ENCODE assay signal across 16 cellular contexts in genomic region chr1:223052479-223052878, GRCh38.
A peak's percentile ranks its signal among the peaks of the same experiment; 100 is the strongest.
DNase-seq lines count a peak whose midpoint lies in the region; ATAC-seq, FAIRE-seq and TF ChIP-seq lines count a peak whose summit lies in the region.
"Had no signal": no experiment of that assay in that cellular context is flagged by ENCODE, and none has a peak within 500 bp of the region (broad histone marks: within the 10 kb centered on the region; RNA-seq: fewer than 3 reads in every experiment).

No MANE protein-coding gene starts in this region.

- TF ChIP-seq POLR2A in HepG2 (IDR thresholded peaks at IDR 0.05; ENCODE audit: insufficient read depth in 1 of 2, low read depth in 2 of 2, low read length in 2 of 2) (no peak), right lobe of liver (IDR thresholded peaks at IDR 0.05) (no peak)

- no peaks in the 10 kb centered on the region for H3K79me2 ChIP-seq in HepG2 (ENCODE audit: insufficient read depth, low read length)

- ATAC-seq in HepG2 (peak; percentile 60), right lobe of liver (no peak), sciatic nerve (peak; percentile 67), aorta (ENCODE audit: low FRiP score) (peak; percentile 67), HG03108 (IDR thresholded peaks at IDR 0.05; ENCODE audit: unreplicated experiment) (no peak)
- ATAC-seq: HCT116 had no signal

- no peaks in the 10 kb centered on the region; the same call in 1 of the 2 replicates for H3K9me3 ChIP-seq in HepG2 (ENCODE audit: low read length)
- H3K9me3 ChIP-seq in right lobe of liver, result no peaks in the 10 kb centered on the region
- no peaks in the 10 kb centered on the region for H3K9me3 ChIP-seq in muscle layer of colon (ENCODE audit: low read length)
- H3K9me3 ChIP-seq in aorta (ENCODE audit: control insufficient read depth, low read length), result no peaks in the 10 kb centered on the region

- no peaks in the 10 kb centered on the region for H4K20me1 ChIP-seq in HepG2 (ENCODE audit: insufficient read depth, low read length)
- H4K20me1 ChIP-seq: BLaER1 had no signal

- TF ChIP-seq CTCF in HepG2 (CRISPR knock-in tag; IDR thresholded peaks at IDR 0.05) (no peak), right lobe of liver (IDR thresholded peaks at IDR 0.05) (no peak)

- H3K36me3 ChIP-seq in HepG2 (replicated peaks in 1 of 2; ENCODE audit: control insufficient read depth in 1 of 2, insufficient read depth in 2 of 2, low read length in 2 of 2) (no peaks in the 10 kb centered on the region), right lobe of liver (no peaks in the 10 kb centered on the region), muscle layer of colon (ENCODE audit: insufficient read depth, low read length) (no peaks in the 10 kb centered on the region), aorta (ENCODE audit: control insufficient read depth in 1 of 2, insufficient read depth in 2 of 2, low read length in 1 of 2) (no peaks in the 10 kb centered on the region)
- H3K36me3 ChIP-seq: BLaER1 had no signal

- H3K4me1 ChIP-seq in HepG2 (ENCODE audit: insufficient read depth, low read length) (no peaks in the 10 kb centered on the region; the same call in 1 of the 2 replicates), right lobe of liver (no peaks in the 10 kb centered on the region), muscle layer of colon (ENCODE audit: insufficient read depth, low read length) (peaks cover 28% of the 10 kb centered on the region), aorta (ENCODE audit: control insufficient read depth in 1 of 2, insufficient read depth in 2 of 2, low read length in 2 of 2) (peaks cover 0 to 1% of the 10 kb centered on the region in 2 donors)
- H3K4me1 ChIP-seq: BLaER1 had no signal

- no peak overlapping the region for H3K9ac ChIP-seq in HepG2 (ENCODE audit: insufficient read depth, low read depth, low read length)
- H3K9ac ChIP-seq in muscle layer of colon (ENCODE audit: low read length), result no peak overlapping the region
- H3K9ac ChIP-seq: BLaER1 had no signal

- BruUV-seq in HepG2 (replicated peaks; lab: Mats Ljungman, UMichigan), result no TSS peak

- in situ Hi-C loops in HepG2 (cut with HindIII; ENCODE audit: extremely low pct_ligation_motif_present, low pct_unique_long_range_greater_than_20kb), result no loop called here

- no peak for TF ChIP-seq RAD21 in HepG2 (CRISPR knock-in tag; IDR thresholded peaks at IDR 0.05)

- no peak overlapping the region for H2AFZ ChIP-seq in HepG2 (ENCODE audit: low read length)

- no peak overlapping the region for H3K27ac ChIP-seq in HepG2 (ENCODE audit: extremely low read length, insufficient read depth, low read length)
- no peak overlapping the region for H3K27ac ChIP-seq in right lobe of liver
- H3K27ac ChIP-seq in muscle layer of colon (ENCODE audit: low read depth, low read length), result peak overlapping the region; percentile 6
- H3K27ac ChIP-seq in aorta (ENCODE audit: low read depth in 1 of 2, low read length in 2 of 2), result peak overlapping the region in 1 of 2 donors; percentile 59
- H3K27ac ChIP-seq: BLaER1 had no signal

- DNase-seq in HepG2 (ENCODE audit: low spot score) (no peak), right lobe of liver (no peak), sciatic nerve (ENCODE audit: low spot score) (no peak), aorta (no peak), hippocampal formation (lab: John Stamatoyannopoulos, UW) (no peak), T1000 (lab: John Stamatoyannopoulos, UW) (no peak)
- DNase-seq: 8988T; CD4-positive, alpha-beta memory T cell; DMS79 treated with DMSO at 0.1 percent for 48 hours; GF-D8; GOT3; H7 had no signal

- WGBS in HepG2 (ENCODE audit: low lambda C conversion rate), result 48% methylated on average over 9 of the region's 9 CpGs
- 92% methylated on average over 9 of the region's 9 CpGs for WGBS in right lobe of liver (ENCODE audit: insufficient coverage, low coverage, low lambda C conversion rate, missing lambda C conversion rate)
- 33 to 44% methylated on average over 9 of the region's 9 CpGs for WGBS in aorta, 2 donors

- POLR2A ChIA-PET in HepG2 (lab: Yijun Ruan, JAX), result no interaction called here

- CTCF ChIA-PET in HepG2 (lab: Yijun Ruan, JAX; ENCODE audit: low intra/inter-chr PET ratio, low total read pairs), result no interaction called here

- TF ChIP-seq EP300 in HepG2 (IDR thresholded peaks at IDR 0.05; ENCODE audit: low read depth in 2 of 2, low read length in 2 of 2) (no peak), HepG2 (CRISPR knock-in tag; IDR thresholded peaks at IDR 0.05; ENCODE audit: borderline replicate concordance) (no peak)

- H3K4me3 ChIP-seq in HepG2 (replicated peaks in 1 of 3; ENCODE audit: insufficient read depth in 1 of 3, low read depth in 2 of 3, low read length in 3 of 3), result no peak overlapping the region
- no peak overlapping the region for H3K4me3 ChIP-seq in right lobe of liver
- no peak overlapping the region for H3K4me3 ChIP-seq in muscle layer of colon (ENCODE audit: low read depth in 1 of 2, low read length in 2 of 2)
- no peak overlapping the region for H3K4me3 ChIP-seq in aorta (ENCODE audit: low read length in 2 of 2)
- H3K4me3 ChIP-seq: BLaER1 had no signal

- no peak for FAIRE-seq in HepG2 (lab: Jason Lieb, UNC)

- H3K27me3 ChIP-seq in HepG2 (ENCODE audit: control insufficient read depth in 1 of 2, insufficient read depth in 2 of 2, low read length in 2 of 2) (peaks cover 0 to 1% of the 10 kb centered on the region in 2 experiments; a peak in 1 of 5 replicates), right lobe of liver (no peaks in the 10 kb centered on the region), muscle layer of colon (ENCODE audit: control insufficient read depth in 1 of 2, insufficient read depth in 2 of 2, low read length in 2 of 2) (no peaks in the 10 kb centered on the region), aorta (ENCODE audit: control insufficient read depth in 1 of 2, insufficient read depth in 2 of 2, low read length in 1 of 2) (no peaks in the 10 kb centered on the region)
- H3K27me3 ChIP-seq: BLaER1 had no signal

- no peak overlapping the region for H3K4me2 ChIP-seq in HepG2 (ENCODE audit: low read depth, low read length)
- H3K4me2 ChIP-seq: BLaER1 had no signal

- intact Hi-C loops in HepG2 (cut with micrococcal nuclease; ENCODE audit: unreplicated experiment) (no loop called here), right lobe of liver (cut with DNase I) (no loop called here), sciatic nerve (cut with DNase I) (no loop called here), aorta (cut with DNase I) (no loop called here)

TF ChIP-seq in HepG2, 621 proteins besides CTCF, POLR2A, EP300 and RAD21 (continues in another document):
- TF ChIP-seq NAIF1 (CRISPR knock-in tag; IDR thresholded peaks at IDR 0.05; ENCODE audit: borderline replicate concordance) (no peak), ZNF597 (CRISPR knock-in tag; IDR thresholded peaks at IDR 0.05) (no peak), BORCS8-MEF2B (CRISPR knock-in tag; IDR thresholded peaks at IDR 0.05) (no peak), ZNF644 (CRISPR knock-in tag; IDR thresholded peaks at IDR 0.05; ENCODE audit: low read depth) (no peak), ZHX1 (CRISPR knock-in tag; IDR thresholded peaks at IDR 0.05; ENCODE audit: low read depth) (no peak), ZBTB8A (CRISPR knock-in tag; IDR thresholded peaks at IDR 0.05; ENCODE audit: borderline replicate concordance, low read depth) (no peak), MXD4 (CRISPR knock-in tag; IDR thresholded peaks at IDR 0.05) (no peak), PLRG1 (conservative IDR thresholded peaks at IDR 0.05) (no peak)

Comparison
In these comparisons a context has a peak if more than half of its experiments do, and no peak if none do; other contexts are left out.
1. ATAC-seq: peak in HepG2 (single experiment), sciatic nerve (single experiment) and aorta (single experiment); none in right lobe of liver (0 of 4) and HG03108 (single experiment).